ENCODE assay signal across 8 cellular contexts in genomic region chr17:77089118-77089477, GRCh38. TPM values are rescaled to one million over a fixed set of nuclear protein-coding genes. Genes with fewer than 3 reads are reported as not detected.
DNase-seq lines count a peak whose midpoint lies in the region; ATAC-seq and TF ChIP-seq lines count a peak whose summit lies in the region.

No MANE protein-coding gene starts in this region.

- H3K9ac ChIP-seq in KMS-11 = peak overlapping the region; percentile 99

- H3K4me2 ChIP-seq in KMS-11 = peak overlapping the region; percentile 92

- H3K36me3 ChIP-seq in KMS-11 (ENCODE audit: insufficient read depth) (peaks cover 19% of the 10 kb centered on the region; the same call in 1 of the 2 replicates), thymus (ENCODE audit: control insufficient read depth, insufficient read depth) (peaks cover 32% of the 10 kb centered on the region)

- H3K9me3 ChIP-seq in thymus (ENCODE audit: control insufficient read depth) = no peaks in the 10 kb centered on the region

- H3K4me1 ChIP-seq in KMS-11 (ENCODE audit: low read depth, poor library complexity, severe bottlenecking) (peaks cover 70% of the 10 kb centered on the region), thymus (ENCODE audit: control insufficient read depth, insufficient read depth, low read length) (peaks cover 17% of the 10 kb centered on the region)

- DNase-seq in AG04449 (ENCODE audit: low read depth, low spot score) (no peak), astrocyte of the cerebellum (ENCODE audit: low read depth) (no peak), omental fat pad (ENCODE audit: low spot score) (no peak)

- H4K20me1 ChIP-seq in KMS-11 (ENCODE audit: insufficient read depth) = no peaks in the 10 kb centered on the region

- no peak for ATAC-seq in GM18870 (IDR thresholded peaks at IDR 0.05; ENCODE audit: unreplicated experiment)
- ATAC-seq in omental fat pad (ENCODE audit: low FRiP score) = no peak
- ATAC-seq in GM19397 (IDR thresholded peaks at IDR 0.05; ENCODE audit: unreplicated experiment) = no peak

- H3K4me3 ChIP-seq in AG04449 (ENCODE audit: low read depth, low read length) = peak overlapping the region; percentile 76
- no peak overlapping the region for H3K4me3 ChIP-seq in KMS-11 (IDR thresholded peaks at IDR 0.05; ENCODE audit: insufficient read depth, low read depth, low read length)
- peak overlapping the region; percentile 62 for H3K4me3 ChIP-seq in astrocyte of the cerebellum (ENCODE audit: low read depth, low read length)
- H3K4me3 ChIP-seq in thymus (ENCODE audit: low read length) = peak overlapping the region; percentile 53

- H2AFZ ChIP-seq in KMS-11 (ENCODE audit: low read depth) = peak overlapping the region; percentile 93; the same call in 1 of the 2 replicates

- WGBS in thymus = 3% methylated on average over 6 of the region's 6 CpGs

- H3K79me2 ChIP-seq in KMS-11 (ENCODE audit: insufficient read depth, low read depth) = peaks cover 52% of the 10 kb centered on the region

- in situ Hi-C loops in astrocyte of the cerebellum (cut with HindIII; ENCODE audit: low sequenced_read_pairs) = no loop called here

- CTCF ChIA-PET in AG04449 (lab: Yijun Ruan, JAX) = interaction anchor here (0.6 to 6.1 kb wide), 43 partner anchors 8 to 343 kb away, joined by 3 to 60 read pairs (median 6); partner anchors contain the start of genes MGAT5B and SEC14L1

- H3K27me3 ChIP-seq in KMS-11 (ENCODE audit: insufficient read depth, low read depth) (no peaks in the 10 kb centered on the region), layer of hippocampus (ENCODE audit: control insufficient read depth, insufficient read depth, low read length) (no peaks in the 10 kb centered on the region), thymus (ENCODE audit: control insufficient read depth, insufficient read depth) (no peaks in the 10 kb centered on the region)

- TF ChIP-seq CTCF in AG04449 (IDR thresholded peaks at IDR 0.05; ENCODE audit: insufficient read depth, low read length, missing control alignments) = no peak
- TF ChIP-seq CTCF in KMS-11 (conservative IDR thresholded peaks at IDR 0.05; ENCODE audit: low read depth, low read length) = no peak
- no peak for TF ChIP-seq CTCF in astrocyte of the cerebellum (IDR thresholded peaks at IDR 0.05; ENCODE audit: low read depth, low read length, missing control alignments)
- no peak for TF ChIP-seq CTCF in omental fat pad (IDR thresholded peaks at IDR 0.05)

- POLR2A ChIA-PET in AG04449 (lab: Yijun Ruan, JAX) = interaction anchor here (0.6 to 1.4 kb wide), 5 partner anchors 9 to 233 kb away, joined by 3 to 6 read pairs (median 5); no protein-coding TSS in a partner anchor

- H3K27ac ChIP-seq in KMS-11 = peak overlapping the region; percentile 89
- peak overlapping the region; percentile 64 for H3K27ac ChIP-seq in layer of hippocampus (ENCODE audit: low read depth, low read length)
- H3K27ac ChIP-seq in thymus (ENCODE audit: low read depth) = peak overlapping the region; percentile 67

RNA-seq across cellular contexts. Expression of gene SEC14L1, which starts 51.7 kb away (rescaled TPM):
- polyA plus RNA-seq in thymus = 28.7 TPM
- total RNA-seq in omental fat pad = 100 to 1,000 TPM in 3 of 4 donors, 10 to 100 TPM in 1; 72.8 to 330 (median 113) TPM
